ENCODE assay signal across 1 cellular context in genomic region chr19:2061093-2061935, GRCh38.
TF ChIP-seq lines count a peak whose summit lies in the region.

No MANE protein-coding gene starts in this region.

TF ChIP-seq in K562, 482 proteins besides CTCF, POLR2A, EP300 and RAD21 (continued from another document and continues in another):
- no peak for TF ChIP-seq RCOR1 (IDR thresholded peaks at IDR 0.05; ENCODE audit: borderline replicate concordance in 1 of 2, low read depth in 2 of 2, low read length in 2 of 2)
- no peak for TF ChIP-seq TCF7L2 (IDR thresholded peaks at IDR 0.05; ENCODE audit: low read depth, low read length)
- TF ChIP-seq ZNF3 (CRISPR knock-in tag; IDR thresholded peaks at IDR 0.05), result no peak
- TF ChIP-seq KDM2B (CRISPR knock-in tag; IDR thresholded peaks at IDR 0.05), result no peak
- no peak for TF ChIP-seq PURB (CRISPR knock-in tag; IDR thresholded peaks at IDR 0.05; ENCODE audit: low read depth)
- no peak for TF ChIP-seq MBD1 (CRISPR knock-in tag; IDR thresholded peaks at IDR 0.05)
- no peak for TF ChIP-seq MTA1 (IDR thresholded peaks at IDR 0.05; ENCODE audit: borderline replicate concordance)
- no peak; the same call in none of the 2 replicates for TF ChIP-seq CREB1 (IDR thresholded peaks at IDR 0.05)
- TF ChIP-seq CREB1 (CRISPR knock-in tag; IDR thresholded peaks at IDR 0.05), result peak; percentile 74; the same call in 1 of the 2 replicates
- no peak for TF ChIP-seq ZNF431 (CRISPR knock-in tag; IDR thresholded peaks at IDR 0.05)
- no peak for TF ChIP-seq ZNF561 (CRISPR knock-in tag; conservative IDR thresholded peaks at IDR 0.05)
- TF ChIP-seq SMC3 (conservative IDR thresholded peaks at IDR 0.05; ENCODE audit: insufficient read depth, low read depth, low read length), result no peak
- 0 out of 2 replicates have a peak, but pooled peaks have one; percentile 32 for TF ChIP-seq RREB1 (CRISPR knock-in tag; IDR thresholded peaks at IDR 0.05)
- TF ChIP-seq ZNF133 (CRISPR knock-in tag; IDR thresholded peaks at IDR 0.05), result 0 out of 2 replicates have a peak, but pooled peaks have one; percentile 17
- peak; percentile 62; the same call in 1 of the 2 replicates for TF ChIP-seq POLR2AphosphoS5 (IDR thresholded peaks at IDR 0.05; ENCODE audit: control insufficient read depth, insufficient read depth, low read depth, low read length)
- TF ChIP-seq NCOR1 (IDR thresholded peaks at IDR 0.05), result no peak
- no peak for TF ChIP-seq STAT5B (CRISPR knock-in tag; IDR thresholded peaks at IDR 0.05)
- no peak for TF ChIP-seq PYGO2 (tag; IDR thresholded peaks at IDR 0.05)
- 0 out of 2 replicates have a peak, but pooled peaks have one; percentile 40 for TF ChIP-seq E2F5 (CRISPR knock-in tag; IDR thresholded peaks at IDR 0.05)
- peak; percentile 71 for TF ChIP-seq MBD2 (IDR thresholded peaks at IDR 0.05; ENCODE audit: borderline replicate concordance, low read depth)
- TF ChIP-seq ETV1 (tag; conservative IDR thresholded peaks at IDR 0.05; ENCODE audit: low read depth), result no peak
- no peak; the same call in 1 of the 2 replicates for TF ChIP-seq NFRKB (IDR thresholded peaks at IDR 0.05; ENCODE audit: low read depth)
- TF ChIP-seq ARID4B (CRISPR knock-in tag; IDR thresholded peaks at IDR 0.05), result no peak; the same call in 1 of the 2 replicates
- no peak for TF ChIP-seq NFE2L1 (tag; IDR thresholded peaks at IDR 0.05; ENCODE audit: borderline replicate concordance, low read depth)
- no peak for TF ChIP-seq MEF2D (tag; conservative IDR thresholded peaks at IDR 0.05; ENCODE audit: low read depth)
- TF ChIP-seq THRAP3 (IDR thresholded peaks at IDR 0.05; ENCODE audit: borderline replicate concordance), result no peak
- peak; percentile 41 for TF ChIP-seq PCBP1 (IDR thresholded peaks at IDR 0.05; ENCODE audit: low read depth, low read length, poor library complexity, severe bottlenecking)
- TF ChIP-seq CUX1 (CRISPR knock-in tag; IDR thresholded peaks at IDR 0.05), result no peak
- no peak for TF ChIP-seq ELF1 (tag; IDR thresholded peaks at IDR 0.05)
- no peak for TF ChIP-seq ZC3H8 (IDR thresholded peaks at IDR 0.05)
- 0 out of 2 replicates have a peak, but pooled peaks have one; percentile 56 for TF ChIP-seq HNRNPL (IDR thresholded peaks at IDR 0.05; ENCODE audit: low read depth, low read length)
- no peak; the same call in none of the 2 replicates for TF ChIP-seq GATAD2B (IDR thresholded peaks at IDR 0.05; ENCODE audit: borderline replicate concordance)
- peak; percentile 94 for TF ChIP-seq VEZF1 (CRISPR knock-in tag; IDR thresholded peaks at IDR 0.05)
- TF ChIP-seq ELF4 (CRISPR knock-in tag; IDR thresholded peaks at IDR 0.05), result no peak
- no peak for TF ChIP-seq ARID2 (IDR thresholded peaks at IDR 0.05)
- TF ChIP-seq PTTG1 (tag; IDR thresholded peaks at IDR 0.05; ENCODE audit: low read depth), result no peak
- 0 out of 2 replicates have a peak, but pooled peaks have one; percentile 64 for TF ChIP-seq KLF6 (CRISPR knock-in tag; IDR thresholded peaks at IDR 0.05; ENCODE audit: borderline replicate concordance)
- no peak for TF ChIP-seq HOMEZ (CRISPR knock-in tag; IDR thresholded peaks at IDR 0.05)
- TF ChIP-seq SMARCE1 (IDR thresholded peaks at IDR 0.05), result no peak
- peak; percentile 92 for TF ChIP-seq RBFOX2 (IDR thresholded peaks at IDR 0.05; ENCODE audit: low read depth, low read length)
- no peak for TF ChIP-seq RBM34 (IDR thresholded peaks at IDR 0.05; ENCODE audit: borderline replicate concordance, insufficient read depth, low read length)
- TF ChIP-seq RBM15 (IDR thresholded peaks at IDR 0.05; ENCODE audit: insufficient read depth, low read length), result no peak
